Comparison of ENCODE assay signal across 11 cellular contexts in the genomic region with DNA sequence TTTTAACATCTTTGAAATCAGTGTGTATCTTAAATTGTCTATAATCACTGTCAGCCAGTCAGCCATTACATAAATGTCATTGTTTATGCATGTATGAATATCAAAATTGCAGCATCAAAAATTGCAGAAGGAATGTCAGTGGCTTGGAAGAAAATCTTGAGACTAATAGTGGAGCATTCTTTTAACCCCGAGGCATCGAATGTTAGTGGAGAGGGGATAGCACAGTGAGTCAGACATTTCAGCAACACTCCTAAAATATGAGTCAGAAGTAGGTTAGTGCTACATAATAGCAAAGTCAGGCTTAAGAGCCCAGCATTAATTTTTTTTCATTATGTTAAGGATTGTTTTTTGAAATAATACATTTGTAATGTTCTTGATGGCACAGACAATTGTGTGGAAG. TPM values are rescaled to one million over a fixed set of nuclear protein-coding genes. Genes with fewer than 3 reads are reported as not detected.
DNase-seq lines count a peak whose midpoint lies in the region; ATAC-seq, FAIRE-seq and TF ChIP-seq lines count a peak whose summit lies in the region.
"Had no signal": no experiment of that assay in that cellular context is flagged by ENCODE, and none has a peak within 500 bp of the region (broad histone marks: within the 10 kb centered on the region; RNA-seq: fewer than 3 reads in every experiment).

No MANE protein-coding gene starts in this region.

- H3K9ac ChIP-seq in skeletal muscle satellite cell (ENCODE audit: low read depth, low read length), result peak overlapping the region; percentile 20
- H3K9ac ChIP-seq: neural progenitor cell had no signal

- peak; percentile 88 for FAIRE-seq in H54 (lab: Jason Lieb, UNC)

- no peaks in the 10 kb centered on the region for H3K27me3 ChIP-seq in SJCRH30
- H3K27me3 ChIP-seq in skeletal muscle satellite cell (ENCODE audit: control insufficient read depth, insufficient read depth, low read length), result no peaks in the 10 kb centered on the region
- H3K27me3 ChIP-seq: neural progenitor cell had no signal

- H3K4me3 ChIP-seq in SJCRH30, result no peak overlapping the region
- no peak overlapping the region for H3K4me3 ChIP-seq in skeletal muscle satellite cell (ENCODE audit: low read length)
- H3K4me3 ChIP-seq: neural progenitor cell had no signal

- peak overlapping the region; percentile 55 for H3K4me2 ChIP-seq in skeletal muscle satellite cell (ENCODE audit: low read length)
- H3K4me2 ChIP-seq: neural progenitor cell had no signal

- ATAC-seq in GM21515 (IDR thresholded peaks at IDR 0.05; ENCODE audit: unreplicated experiment), result no peak
- ATAC-seq: Right ventricle myocardium inferior had no signal

- no peaks in the 10 kb centered on the region; the same call in 1 of the 2 replicates for H3K9me3 ChIP-seq in SJCRH30 (replicated peaks)
- no peaks in the 10 kb centered on the region for H3K9me3 ChIP-seq in skeletal muscle satellite cell (replicated peaks; ENCODE audit: low read length)

- H3K4me1 ChIP-seq in SJCRH30 (peaks cover 3% of the 10 kb centered on the region; the same call in 1 of the 2 replicates), skeletal muscle satellite cell (ENCODE audit: control insufficient read depth, insufficient read depth, low read length) (peaks cover 20% of the 10 kb centered on the region)
- H3K4me1 ChIP-seq: neural progenitor cell had no signal

- H3K27ac ChIP-seq in SJCRH30, result no peak overlapping the region
- H3K27ac ChIP-seq: neural progenitor cell had no signal

- TF ChIP-seq POLR2A in H54 (IDR thresholded peaks at IDR 0.05; ENCODE audit: low read depth, low read length), result no peak

- peak; percentile 73 for DNase-seq in H54 (ENCODE audit: insufficient read length, low spot score)
- DNase-seq in SJCRH30, result peak; percentile 13 to 28
- peak; percentile 96 for DNase-seq in fibroblast of peridontal ligament (ENCODE audit: extremely low read depth)
- no peak for DNase-seq in NCI-H82 (lab: John Stamatoyannopoulos, UW)
- no peak for DNase-seq in NCI-H526 treated with DMSO at 0.1 percent for 48 hours (lab: John Stamatoyannopoulos, UW)
- DNase-seq: aorta, NCI-H146 had no signal

- no peaks in the 10 kb centered on the region for H3K36me3 ChIP-seq in SJCRH30
- H3K36me3 ChIP-seq in skeletal muscle satellite cell (ENCODE audit: insufficient read depth, low read length), result no peaks in the 10 kb centered on the region
- H3K36me3 ChIP-seq: neural progenitor cell had no signal

RNA-seq across cellular contexts. Expression of a gene that starts 45.5 kb away (rescaled TPM):
- 323 and 390 TPM in 2 replicates for total RNA-seq in SJCRH30 (2014; rRNA removed; shearing (Covaris generic))
- total RNA-seq in skeletal muscle satellite cell (2012; rRNA removed), result 81.9 and 84.2 TPM in 2 replicates

Comparison
In these comparisons a context has a peak if more than half of its experiments do, and no peak if none do; other contexts are left out.
1. DNase-seq: peak in H54 (single experiment), SJCRH30 (2 of 2) and fibroblast of peridontal ligament (single experiment); none in NCI-H82 (single experiment) and NCI-H526 treated with DMSO at 0.1 percent for 48 hours (single experiment).